Comparison of ENCODE assay signal across 13 cellular contexts in the genomic region with DNA sequence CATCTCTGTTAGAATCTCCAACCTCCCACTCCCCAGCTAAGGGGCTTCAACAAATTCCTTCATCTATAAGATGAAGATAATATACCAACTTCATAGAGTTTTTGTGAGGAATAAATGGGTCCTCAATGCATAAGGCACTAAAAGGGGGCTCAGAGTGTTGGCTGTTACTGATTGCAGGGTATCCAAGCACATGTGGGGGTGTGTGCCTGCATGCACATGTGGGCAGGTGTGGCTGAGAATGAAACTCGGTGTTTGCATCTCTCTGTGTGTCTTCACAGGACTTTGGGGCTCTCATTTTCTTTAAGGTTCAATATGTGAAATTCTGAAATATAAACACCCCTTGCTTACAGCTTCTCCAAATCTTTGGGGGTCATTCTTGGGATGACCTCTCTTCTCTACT. TPM values are rescaled to one million over a fixed set of nuclear protein-coding genes. Genes with fewer than 3 reads are reported as not detected.
DNase-seq lines count a peak whose midpoint lies in the region; ATAC-seq and TF ChIP-seq lines count a peak whose summit lies in the region.
"Had no signal": no experiment of that assay in that cellular context is flagged by ENCODE, and none has a peak within 500 bp of the region (broad histone marks: within the 10 kb centered on the region; RNA-seq: fewer than 3 reads in every experiment).

No MANE protein-coding gene starts in this region.

- peak overlapping the region; percentile 70 for H3K27ac Mint-ChIP-seq in stimulated activated memory B cell treated with anti-CD40 and anti-IgM and Interleukin-4, amounts not matched to agents 10 μg/mL and 1 μg/mL and 100 μg/mL, for 72 hours

- no peaks in the 10 kb centered on the region for H3K9me3 Mint-ChIP-seq in stimulated activated memory B cell treated with anti-CD40 and anti-IgM and Interleukin-4, amounts not matched to agents 10 μg/mL and 1 μg/mL and 100 μg/mL, for 72 hours

- intact Hi-C loops in ascending aorta (cut with DNase I) = no loop called here

- no peaks in the 10 kb centered on the region for H3K27me3 ChIP-seq in ascending aorta
- H3K27me3 ChIP-seq: body of pancreas had no signal

- no peak overlapping the region for H3K4me3 ChIP-seq in ascending aorta
- H3K4me3 ChIP-seq: body of pancreas had no signal

- no peak for TF ChIP-seq CTCF in ascending aorta (IDR thresholded peaks at IDR 0.05)

- H3K4me1 ChIP-seq in ascending aorta = peaks cover 25 to 43% of the 10 kb centered on the region in 2 donors

- H3K27me3 Mint-ChIP-seq in stimulated activated memory B cell treated with anti-CD40 and anti-IgM and Interleukin-4, amounts not matched to agents 10 μg/mL and 1 μg/mL and 100 μg/mL, for 72 hours = no peaks in the 10 kb centered on the region

- H3K9me3 ChIP-seq in ascending aorta = no peaks in the 10 kb centered on the region
- H3K9me3 ChIP-seq: body of pancreas had no signal

- no peak overlapping the region for H3K4me3 Mint-ChIP-seq in stimulated activated memory B cell treated with anti-CD40 and anti-IgM and Interleukin-4, amounts not matched to agents 10 μg/mL and 1 μg/mL and 100 μg/mL, for 72 hours

- peaks cover 23% of the 10 kb centered on the region for H3K4me1 Mint-ChIP-seq in stimulated activated memory B cell treated with anti-CD40 and anti-IgM and Interleukin-4, amounts not matched to agents 10 μg/mL and 1 μg/mL and 100 μg/mL, for 72 hours

- no peaks in the 10 kb centered on the region for H3K36me3 ChIP-seq in ascending aorta

- peak; percentile 36 for ATAC-seq in GM18502 (IDR thresholded peaks at IDR 0.05; ENCODE audit: poor library complexity, unreplicated experiment)
- ATAC-seq in HG02623 (IDR thresholded peaks at IDR 0.05; ENCODE audit: unreplicated experiment) = peak; percentile 35
- ATAC-seq in stimulated activated memory B cell treated with anti-CD40 and anti-IgM and Interleukin-4, amounts not matched to agents 10 μg/mL and 1 μg/mL and 100 μg/mL, for 72 hours = no peak
- no peak for ATAC-seq in GM18909 (IDR thresholded peaks at IDR 0.05; ENCODE audit: poor library complexity, unreplicated experiment)
- ATAC-seq: body of pancreas had no signal

- peak overlapping the region; percentile 91 to 93 for H3K27ac ChIP-seq in ascending aorta

- H3K36me3 Mint-ChIP-seq in stimulated activated memory B cell treated with anti-CD40 and anti-IgM and Interleukin-4, amounts not matched to agents 10 μg/mL and 1 μg/mL and 100 μg/mL, for 72 hours = no peaks in the 10 kb centered on the region

- no peak for DNase-seq in ascending aorta (ENCODE audit: low spot score in 2 of 2)
- no peak for DNase-seq in inferior parietal cortex (ENCODE audit: extremely low spot score)
- no peak for DNase-seq in DMS 273 treated with DMSO at 0.1 percent for 48 hours (lab: John Stamatoyannopoulos, UW)
- DNase-seq: activated CD4-positive, alpha-beta T cell treated with anti-CD3 and anti-CD28 coated beads for 48 hours; DND-41; NCI-H1092 treated with DMSO at 0.1 percent for 48 hours had no signal

RNA-seq across cellular contexts. Expression of gene PPP1R9B, which starts 4.1 kb away (rescaled TPM):
- total RNA-seq in ascending aorta = 63.5 TPM

RNA-seq across cellular contexts. Expression of gene SGCA, which starts 11.2 kb away (rescaled TPM):
- total RNA-seq in ascending aorta = 78.5 TPM
- total RNA-seq: fibroblast of villous mesenchyme, mononuclear cell had no signal

RNA-seq across cellular contexts. Expression of gene SAMD14, which starts 24.6 kb away (rescaled TPM):
- total RNA-seq in ascending aorta = 3.2 TPM
- total RNA-seq: body of pancreas had no signal

RNA-seq across cellular contexts. Expression of gene COL1A1, which starts 46.8 kb away (rescaled TPM):
- total RNA-seq in ascending aorta = 547 TPM

RNA-seq across cellular contexts. Expression of gene PDK2, which starts 59.5 kb away (rescaled TPM):
- 73.5 TPM for total RNA-seq in ascending aorta

Comparison
In these comparisons a context has a peak if more than half of its experiments do, and no peak if none do; other contexts are left out.
1. ATAC-seq: peak in GM18502 (single experiment) and HG02623 (single experiment); none in stimulated activated memory B cell treated with anti-CD40 and anti-IgM and Interleukin-4, amounts not matched to agents 10 μg/mL and 1 μg/mL and 100 μg/mL, for 72 hours (single experiment) and GM18909 (single experiment).